Comparison of ENCODE assay signal across 8 cellular contexts in genomic region chr19:1855040-1855827, GRCh38. TPM values are rescaled to one million over a fixed set of nuclear protein-coding genes. Genes with fewer than 3 reads are reported as not detected.
DNase-seq lines count a peak whose midpoint lies in the region; ATAC-seq and TF ChIP-seq lines count a peak whose summit lies in the region.

No MANE protein-coding gene starts in this region.

- peaks cover 6% of the 10 kb centered on the region for H3K4me1 Mint-ChIP-seq in endothelial cell (ENCODE audit: unreplicated experiment)

- H3K27ac Mint-ChIP-seq in endothelial cell (ENCODE audit: unreplicated experiment): no peak overlapping the region

- H3K36me3 Mint-ChIP-seq in endothelial cell (ENCODE audit: low read depth, unreplicated experiment): peaks cover 5% of the 10 kb centered on the region

- TF ChIP-seq CTCF in GM10248 (IDR thresholded peaks at IDR 0.05; ENCODE audit: control extremely low read depth, extremely low read depth, low read depth, missing control alignments) (no peak), endothelial cell (IDR thresholded peaks at IDR 0.05; ENCODE audit: unreplicated experiment) (no peak)

- ATAC-seq in HG02763 (IDR thresholded peaks at IDR 0.05; ENCODE audit: unreplicated experiment): peak; percentile 50

- no peak overlapping the region for H3K4me3 Mint-ChIP-seq in endothelial cell (ENCODE audit: unreplicated experiment)

- POLR2A ChIA-PET in GM10248 (lab: Yijun Ruan, JAX): interaction anchor here (0.5 to 0.6 kb wide), 3 partner anchors 9 to 75 kb away, joined by 3 read pairs; no protein-coding TSS in a partner anchor

- H3K27me3 Mint-ChIP-seq in endothelial cell (ENCODE audit: unreplicated experiment): peaks cover 12% of the 10 kb centered on the region

- CTCF ChIA-PET in GM10248 (lab: Yijun Ruan, JAX): interaction anchor here (1.1 to 1.4 kb wide), 2 partner anchors 18 to 29 kb away, joined by 3 to 4 read pairs; no protein-coding TSS in a partner anchor

- DNase-seq in GM10248 (ENCODE audit: extremely low spot score) (peak; percentile 93), NOMO-1 treated with DMSO at 0.1 percent for 48 hours (lab: John Stamatoyannopoulos, UW; ENCODE audit: unreplicated experiment) (peak; percentile 93), endothelial cell (ENCODE audit: low spot score) (peak; percentile 85), mucosa of gallbladder (ENCODE audit: low spot score) (peak; percentile 91), NCI-H345 (lab: John Stamatoyannopoulos, UW) (no peak)
- DNase-seq in activated CD8-positive, alpha-beta memory T cell treated with anti-CD3 and anti-CD28 coated beads, Interleukin-2, amount 50 U/mL, for 4 hours: peak; percentile 61
- peak; percentile 43 to 68 for DNase-seq in stimulated activated CD8-positive, alpha-beta memory T cell treated with anti-CD3 and anti-CD28 coated beads, Interleukin-7, amount 100 ng/mL, for 4 hours (ENCODE audit: low read depth in 2 of 2)

- no peaks in the 10 kb centered on the region for H3K9me3 Mint-ChIP-seq in endothelial cell (ENCODE audit: unreplicated experiment)

RNA-seq across cellular contexts. Expression of gene REXO1, which starts 7.0 kb away (rescaled TPM):
- total RNA-seq in endothelial cell (ENCODE audit: unreplicated experiment) (48.1 TPM), mucosa of gallbladder (39.2 TPM)

RNA-seq across cellular contexts. Expression of gene KLF16, which starts 8.1 kb away (rescaled TPM):
- total RNA-seq in endothelial cell (ENCODE audit: unreplicated experiment) (19.9 TPM), mucosa of gallbladder (23.2 TPM)

RNA-seq across cellular contexts. Expression of gene ABHD17A, which starts 30.1 kb away (rescaled TPM):
- total RNA-seq in endothelial cell (ENCODE audit: unreplicated experiment) (283 TPM), mucosa of gallbladder (85.2 TPM)

RNA-seq across cellular contexts. Expression of gene ATP8B3, which starts 43.2 kb away (rescaled TPM):
- total RNA-seq in endothelial cell (ENCODE audit: unreplicated experiment) (0.69 TPM), mucosa of gallbladder (2.9 TPM)

RNA-seq across cellular contexts. Expression of gene ADAT3, which starts 50.0 kb away (rescaled TPM):
- 10.5 TPM for total RNA-seq in endothelial cell (ENCODE audit: unreplicated experiment)
- total RNA-seq in mucosa of gallbladder: 10.6 TPM
